In genomic region chr14:52948039-52948438, GRCh38 we compare ENCODE assay signal across 12 cellular contexts. TPM values are rescaled to one million over a fixed set of nuclear protein-coding genes. Genes with fewer than 3 reads are reported as not detected.
DNase-seq lines count a peak whose midpoint lies in the region; ATAC-seq and TF ChIP-seq lines count a peak whose summit lies in the region.
"Had no signal": no experiment of that assay in that cellular context is flagged by ENCODE, and none has a peak within 500 bp of the region (broad histone marks: within the 10 kb centered on the region; RNA-seq: fewer than 3 reads in every experiment).

No MANE protein-coding gene starts in this region.

- no peak for DNase-seq in chondrocyte (ENCODE audit: low spot score)
- peak; percentile 58 for DNase-seq in mesenchymal stem cell
- no peak for DNase-seq in thoracic aorta (ENCODE audit: low spot score)
- DNase-seq in putamen (ENCODE audit: low spot score) = no peak
- DNase-seq in RKO (ENCODE audit: low spot score) = no peak
- DNase-seq: colonic mucosa, DMS79 treated with DMSO at 0.1 percent for 48 hours had no signal

- H2BK12ac ChIP-seq in mesenchymal stem cell (ENCODE audit: low read length in 2 of 2) = no peak overlapping the region

- peaks cover 61% of the 10 kb centered on the region for H3K4me1 Mint-ChIP-seq in chondrocyte (ENCODE audit: low read depth)

- H3K9ac ChIP-seq in HUES6 (ENCODE audit: low read length) (no peak overlapping the region), mesenchymal stem cell (ENCODE audit: low read length) (peak overlapping the region; percentile 94)

- H3K9me3 ChIP-seq in HUES6 (ENCODE audit: control insufficient read depth, insufficient read depth, low read depth, low read length) (no peaks in the 10 kb centered on the region), mesenchymal stem cell (ENCODE audit: control insufficient read depth, low read length) (no peaks in the 10 kb centered on the region), thoracic aorta (no peaks in the 10 kb centered on the region)
- H3K9me3 ChIP-seq: colonic mucosa had no signal

- H3K9me3 Mint-ChIP-seq in chondrocyte (ENCODE audit: low read depth) = no peaks in the 10 kb centered on the region
- H3K9me3 Mint-ChIP-seq: activated T-helper 2 cell treated with anti-CD3 and anti-CD28 coated beads, Interferon-gamma antibody, Interleukin-2, Interleukin-4, amounts not matched to agents 10 μg/mL and 5 μg/mL and 100 μg/mL, durations not matched to agents 14 hours and 24 hours and 36 hours had no signal

- peaks cover 24% of the 10 kb centered on the region for H3K4me1 ChIP-seq in HUES6 (ENCODE audit: control insufficient read depth, insufficient read depth, low read length)
- H3K4me1 ChIP-seq in mesenchymal stem cell (ENCODE audit: control insufficient read depth, insufficient read depth, low read depth, low read length) = no peaks in the 10 kb centered on the region
- peaks cover 19 to 69% of the 10 kb centered on the region in 2 donors for H3K4me1 ChIP-seq in thoracic aorta (ENCODE audit: control insufficient read depth in 1 of 2, low read depth in 2 of 2)
- H3K4me1 ChIP-seq: colonic mucosa had no signal

- no peaks in the 10 kb centered on the region for H3K27me3 Mint-ChIP-seq in chondrocyte (ENCODE audit: low read depth)

- H4K8ac ChIP-seq in mesenchymal stem cell (ENCODE audit: low read length) = no peak overlapping the region

- no peak overlapping the region for H2BK15ac ChIP-seq in mesenchymal stem cell (ENCODE audit: low read depth, poor library complexity, severe bottlenecking)

- peak overlapping the region; percentile 99 for H3K4me3 Mint-ChIP-seq in chondrocyte (ENCODE audit: unreplicated experiment)

- no peak overlapping the region for H3K14ac ChIP-seq in mesenchymal stem cell (ENCODE audit: low read length in 2 of 2)

- no peak overlapping the region for H2AK5ac ChIP-seq in mesenchymal stem cell (ENCODE audit: low read length, severe bottlenecking)

- peaks cover 30% of the 10 kb centered on the region for H3K36me3 Mint-ChIP-seq in chondrocyte (ENCODE audit: low read depth)

- ATAC-seq in thoracic aorta (ENCODE audit: insufficient number of reproducible peaks, low FRiP score, low read depth) = no peak
- no peak for ATAC-seq in HG02852 (IDR thresholded peaks at IDR 0.05; ENCODE audit: unreplicated experiment)
- ATAC-seq: activated CD4-positive, CD25-positive, alpha-beta regulatory T cell treated with anti-CD3 and anti-CD28 coated beads, Interleukin-2, amount 50 U/mL, for 24 hours had no signal

- H3K4ac ChIP-seq in mesenchymal stem cell (ENCODE audit: low read depth in 1 of 2, low read length in 2 of 2) = no peak overlapping the region

- peak overlapping the region; percentile 25 for H3K4me2 ChIP-seq in mesenchymal stem cell (ENCODE audit: low read length, poor library complexity, severe bottlenecking)

- peaks cover 21% of the 10 kb centered on the region for H3K36me3 ChIP-seq in HUES6 (ENCODE audit: control insufficient read depth, insufficient read depth, low read length)
- peaks cover 15 to 28% of the 10 kb centered on the region in 2 experiments for H3K36me3 ChIP-seq in mesenchymal stem cell (ENCODE audit: control insufficient read depth in 1 of 2, insufficient read depth in 2 of 2, low read depth in 1 of 2, low read length in 2 of 2)
- no peaks in the 10 kb centered on the region for H3K36me3 ChIP-seq in thoracic aorta
- H3K36me3 ChIP-seq: colonic mucosa had no signal

- H3K4me3 ChIP-seq in HUES6 (ENCODE audit: low read depth, low read length) (peak overlapping the region; percentile 81; the same call in 1 of the 2 replicates), mesenchymal stem cell (ENCODE audit: insufficient read depth in 1 of 2, low read depth in 1 of 2, low read length in 2 of 2) (peak overlapping the region in 1 of 2 experiments; percentile 100), thoracic aorta (peak overlapping the region; percentile 94)
- H3K4me3 ChIP-seq: colonic mucosa, SK-N-MC had no signal

- H3K79me1 ChIP-seq in mesenchymal stem cell (replicated peaks; ENCODE audit: low read length, poor library complexity, severe bottlenecking) = no peaks in the 10 kb centered on the region

- H2BK120ac ChIP-seq in mesenchymal stem cell (ENCODE audit: low read depth, low read length) = no peak overlapping the region

- H3K23ac ChIP-seq in mesenchymal stem cell (ENCODE audit: low read length in 2 of 2) = peak overlapping the region in 1 of 2 experiments; percentile 72

- H2AFZ ChIP-seq in mesenchymal stem cell (ENCODE audit: low read depth, low read length) = no peak overlapping the region

- TF ChIP-seq CTCF in chondrocyte (IDR thresholded peaks at IDR 0.05) (no peak), thoracic aorta (IDR thresholded peaks at IDR 0.05) (no peak)

- no peak overlapping the region for H4K91ac ChIP-seq in mesenchymal stem cell (ENCODE audit: low read length)

- H3K18ac ChIP-seq in mesenchymal stem cell (ENCODE audit: low read depth in 1 of 2, low read length in 2 of 2) = no peak overlapping the region

- H3K27ac ChIP-seq in HUES6 (ENCODE audit: low read depth, low read length) (no peak overlapping the region), mesenchymal stem cell (ENCODE audit: low read length, poor library complexity, severe bottlenecking) (no peak overlapping the region), thoracic aorta (peak overlapping the region; percentile 98 to 99)
- H3K27ac ChIP-seq: colonic mucosa, SK-N-MC had no signal

- H3K27me3 ChIP-seq in HUES6 (ENCODE audit: control insufficient read depth, insufficient read depth, low read length) (no peaks in the 10 kb centered on the region), mesenchymal stem cell (ENCODE audit: control insufficient read depth in 1 of 2, insufficient read depth in 1 of 2, low read length in 2 of 2) (no peaks in the 10 kb centered on the region), thoracic aorta (replicated peaks; ENCODE audit: insufficient read depth) (no peaks in the 10 kb centered on the region)

- H2BK5ac ChIP-seq in mesenchymal stem cell (ENCODE audit: low read depth, low read length, poor library complexity, severe bottlenecking) = no peak overlapping the region

- peak overlapping the region; percentile 71 for H3K27ac Mint-ChIP-seq in chondrocyte (ENCODE audit: unreplicated experiment)
- H3K27ac Mint-ChIP-seq: activated T-helper 2 cell treated with anti-CD3 and anti-CD28 coated beads, Interferon-gamma antibody, Interleukin-2, Interleukin-4, amounts not matched to agents 10 μg/mL and 5 μg/mL and 100 μg/mL, durations not matched to agents 14 hours and 24 hours and 36 hours had no signal

- 100% methylated on average over 1 of the region's 3 CpGs for WGBS in mesenchymal stem cell

RNA-seq across cellular contexts. Expression of gene FERMT2, which starts 2.8 kb away (rescaled TPM):
- 423 to 518 TPM (median 494 TPM) in 3 replicates for total RNA-seq in chondrocyte
- polyA plus RNA-seq in mesenchymal stem cell (2013, experiment 1 of 2) = 137 TPM
- 137 TPM for polyA plus RNA-seq in mesenchymal stem cell (2013, experiment 2 of 2)
- 100 to 1,000 TPM; 197 to 225 TPM for total RNA-seq in thoracic aorta

Comparison
In these comparisons a context has a peak if more than half of its experiments do, and no peak if none do; other contexts are left out.
1. H3K27ac ChIP-seq: peak in thoracic aorta (2 of 2); none in HUES6 (single experiment) and mesenchymal stem cell (single experiment).